In genomic region chr11:36253238-36253637, GRCh38 we compare ENCODE assay signal across 18 cellular contexts. TPM values are rescaled to one million over a fixed set of nuclear protein-coding genes. Genes with fewer than 3 reads are reported as not detected.
DNase-seq lines count a peak whose midpoint lies in the region; ATAC-seq and TF ChIP-seq lines count a peak whose summit lies in the region.
"Had no signal": no experiment of that assay in that cellular context is flagged by ENCODE, and none has a peak within 500 bp of the region (broad histone marks: within the 10 kb centered on the region; RNA-seq: fewer than 3 reads in every experiment).

No MANE protein-coding gene starts in this region.

- no peaks in the 10 kb centered on the region for H3K36me3 ChIP-seq in body of pancreas (replicated peaks in 1 of 2; ENCODE audit: insufficient read depth in 1 of 2, low read depth in 2 of 2)
- H3K36me3 ChIP-seq: esophagus squamous epithelium, left lung had no signal

- TF ChIP-seq CTCF in body of pancreas (IDR thresholded peaks at IDR 0.05): no peak

- H3K27me3 ChIP-seq in body of pancreas: no peaks in the 10 kb centered on the region

- 48 to 51% methylated on average over 5 of the region's 5 CpGs for WGBS in body of pancreas, 2 donors

- ATAC-seq in SK-N-SH treated with all-trans-retinoic acid at 6 μM for 48 hours (peak; percentile 70; the same call in 2 of the 3 replicates), HG03159 (IDR thresholded peaks at IDR 0.05; ENCODE audit: unreplicated experiment) (no peak), body of pancreas (no peak), GM21825 (IDR thresholded peaks at IDR 0.05; ENCODE audit: unreplicated experiment) (no peak)
- ATAC-seq: left lung; natural killer cell treated with Interleukin-12 subunit alpha and Interleukin-12 subunit beta and Interleukin-15 and Interleukin-18, amount 100 ng/mL, for 72 hours; sciatic nerve had no signal

- H3K4me1 ChIP-seq in body of pancreas: no peaks in the 10 kb centered on the region

- H3K4me3 ChIP-seq in body of pancreas: no peak overlapping the region
- H3K4me3 ChIP-seq: esophagus squamous epithelium, left lung had no signal

- no peaks in the 10 kb centered on the region for H3K9me3 ChIP-seq in body of pancreas
- H3K9me3 ChIP-seq: esophagus squamous epithelium had no signal

- H3K27ac ChIP-seq in body of pancreas: no peak overlapping the region
- H3K27ac ChIP-seq: esophagus squamous epithelium, left lung had no signal

- intact Hi-C loops in body of pancreas (cut with DNase I): no loop called here

- peak; percentile 72 for DNase-seq in Ammon's horn (ENCODE audit: low spot score)
- peak; percentile 100 for DNase-seq in NCI-H2171 treated with DMSO at 0.1 percent for 48 hours (lab: John Stamatoyannopoulos, UW)
- DNase-seq in midbrain (lab: John Stamatoyannopoulos, UW): peak; percentile 30
- DNase-seq in AG20443 (ENCODE audit: low spot score): no peak
- DNase-seq in body of pancreas: no peak
- DNase-seq: activated CD8-positive, alpha-beta memory T cell treated with anti-CD3 and anti-CD28 coated beads for 24 hours; activated gamma-delta T cell treated with Interleukin-2 at 50 U/mL for 16 hours; Calu3; esophagus squamous epithelium; left lung; NCI-H2029; stimulated activated CD4-positive, alpha-beta T cell treated with anti-CD3 and anti-CD28 coated beads, Interleukin-4, amount 100 ng/mL, for 24 hours; trophoblast cell had no signal

- TF ChIP-seq POLR2A in body of pancreas (IDR thresholded peaks at IDR 0.05): no peak

TF ChIP-seq in SK-N-SH treated with all-trans-retinoic acid at 6 μM for 48 hours, 23 proteins besides CTCF, POLR2A, EP300 and RAD21:
- TF ChIP-seq ZFP30 (CRISPR knock-in tag; IDR thresholded peaks at IDR 0.05) (no peak), BACH2 (CRISPR knock-in tag; IDR thresholded peaks at IDR 0.05; ENCODE audit: borderline replicate concordance) (no peak), TCF4 (CRISPR knock-in tag; IDR thresholded peaks at IDR 0.05; ENCODE audit: borderline replicate concordance) (peak; percentile 96)
- TF ChIP-seq, protein P1, sequence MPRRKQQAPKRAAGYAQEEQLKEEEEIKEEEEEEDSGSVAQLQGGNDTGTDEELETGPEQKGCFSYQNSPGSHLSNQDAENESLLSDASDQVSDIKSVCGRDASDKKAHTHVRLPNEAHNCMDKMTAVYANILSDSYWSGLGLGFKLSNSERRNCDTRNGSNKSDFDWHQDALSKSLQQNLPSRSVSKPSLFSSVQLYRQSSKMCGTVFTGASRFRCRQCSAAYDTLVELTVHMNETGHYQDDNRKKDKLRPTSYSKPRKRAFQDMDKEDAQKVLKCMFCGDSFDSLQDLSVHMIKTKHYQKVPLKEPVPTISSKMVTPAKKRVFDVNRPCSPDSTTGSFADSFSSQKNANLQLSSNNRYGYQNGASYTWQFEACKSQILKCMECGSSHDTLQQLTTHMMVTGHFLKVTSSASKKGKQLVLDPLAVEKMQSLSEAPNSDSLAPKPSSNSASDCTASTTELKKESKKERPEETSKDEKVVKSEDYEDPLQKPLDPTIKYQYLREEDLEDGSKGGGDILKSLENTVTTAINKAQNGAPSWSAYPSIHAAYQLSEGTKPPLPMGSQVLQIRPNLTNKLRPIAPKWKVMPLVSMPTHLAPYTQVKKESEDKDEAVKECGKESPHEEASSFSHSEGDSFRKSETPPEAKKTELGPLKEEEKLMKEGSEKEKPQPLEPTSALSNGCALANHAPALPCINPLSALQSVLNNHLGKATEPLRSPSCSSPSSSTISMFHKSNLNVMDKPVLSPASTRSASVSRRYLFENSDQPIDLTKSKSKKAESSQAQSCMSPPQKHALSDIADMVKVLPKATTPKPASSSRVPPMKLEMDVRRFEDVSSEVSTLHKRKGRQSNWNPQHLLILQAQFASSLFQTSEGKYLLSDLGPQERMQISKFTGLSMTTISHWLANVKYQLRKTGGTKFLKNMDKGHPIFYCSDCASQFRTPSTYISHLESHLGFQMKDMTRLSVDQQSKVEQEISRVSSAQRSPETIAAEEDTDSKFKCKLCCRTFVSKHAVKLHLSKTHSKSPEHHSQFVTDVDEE (CRISPR knock-in tag; IDR thresholded peaks at IDR 0.05): peak; percentile 82; the same call in 1 of the 2 replicates

RNA-seq across cellular contexts. Expression of gene COMMD9, which starts 36.0 kb away (rescaled TPM):
- 10 to 100 TPM; 26.4 to 28.5 TPM for total RNA-seq in body of pancreas

RNA-seq across cellular contexts. Expression of gene PRR5L, which starts 42.9 kb away (rescaled TPM):
- total RNA-seq in body of pancreas: 1 to 10 TPM; 2.6 to 3.0 TPM

Comparison
In these comparisons a context has a peak if more than half of its experiments do, and no peak if none do; other contexts are left out.
1. DNase-seq: peak in Ammon's horn (single experiment), NCI-H2171 treated with DMSO at 0.1 percent for 48 hours (single experiment) and midbrain (single experiment); none in AG20443 (single experiment) and body of pancreas (0 of 4).